Comparison of ENCODE assay signal across 8 cellular contexts in genomic region chr1:59057211-59057694, GRCh38.
DNase-seq lines count a peak whose midpoint lies in the region; ATAC-seq and TF ChIP-seq lines count a peak whose summit lies in the region.

No MANE protein-coding gene starts in this region.

- H3K27ac ChIP-seq in tibial artery: peak overlapping the region; percentile 60 to 78

- TF ChIP-seq CTCF in astrocyte of the spinal cord (IDR thresholded peaks at IDR 0.05; ENCODE audit: low read depth, low read length) (no peak), tibial artery (IDR thresholded peaks at IDR 0.05) (peak in 1 of 2 experiments; percentile 11), GM20000 (IDR thresholded peaks at IDR 0.05; ENCODE audit: extremely low read depth, missing control alignments) (no peak)

- no peak for ATAC-seq in HG02970 (IDR thresholded peaks at IDR 0.05; ENCODE audit: low FRiP score, unreplicated experiment)

- intact Hi-C loops in tibial artery (cut with DNase I; ENCODE audit: low total_unique reads): no loop called here

- no peaks in the 10 kb centered on the region for H3K36me3 ChIP-seq in tibial artery

- H3K4me3 ChIP-seq in astrocyte of the spinal cord (ENCODE audit: low read depth, low read length): no peak overlapping the region
- H3K4me3 ChIP-seq in tibial artery: no peak overlapping the region

- DNase-seq in NCI-H1417 (lab: John Stamatoyannopoulos, UW) (peak in 2 of 3 experiments; percentile 39 to 54), NCI-H1417 treated with DMSO at 0.1 percent for 48 hours (lab: John Stamatoyannopoulos, UW) (no peak), astrocyte of the spinal cord (ENCODE audit: low read depth, low spot score) (peak; percentile 91), kidney glomerular epithelial cell (lab: John Stamatoyannopoulos, UW) (peak; percentile 22), tibial artery (peak; percentile 86 to 89), G401 (ENCODE audit: low spot score) (no peak), GM20000 (ENCODE audit: low spot score) (no peak)

- H3K9me3 ChIP-seq in tibial artery: no peaks in the 10 kb centered on the region

- in situ Hi-C loops in astrocyte of the spinal cord (cut with HindIII; ENCODE audit: low sequenced_read_pairs) (no loop called here), G401 (cut with HindIII; ENCODE audit: low sequenced_read_pairs) (no loop called here)

- peaks cover 0 to 32% (median 16%) of the 10 kb centered on the region in 4 donors for H3K4me1 ChIP-seq in tibial artery

- H3K27me3 ChIP-seq in tibial artery: no peaks in the 10 kb centered on the region

Comparison
In these comparisons a context has a peak if more than half of its experiments do, and no peak if none do; other contexts are left out.
1. DNase-seq: peak in NCI-H1417 (2 of 3), astrocyte of the spinal cord (single experiment), kidney glomerular epithelial cell (single experiment) and tibial artery (2 of 2); none in NCI-H1417 treated with DMSO at 0.1 percent for 48 hours (single experiment), G401 (single experiment) and GM20000 (single experiment).